9 cellular contexts compared by ENCODE assay signal in genomic region chr12:49580572-49581535, GRCh38. TPM values are rescaled to one million over a fixed set of nuclear protein-coding genes. Genes with fewer than 3 reads are reported as not detected.
DNase-seq lines count a peak whose midpoint lies in the region; ATAC-seq and TF ChIP-seq lines count a peak whose summit lies in the region.
"Had no signal": no experiment of that assay in that cellular context is flagged by ENCODE, and none has a peak within 500 bp of the region (broad histone marks: within the 10 kb centered on the region; RNA-seq: fewer than 3 reads in every experiment).

No MANE protein-coding gene starts in this region.

- H3K9me2 ChIP-seq in Loucy (replicated peaks; ENCODE audit: low read depth, low read length), result no peaks in the 10 kb centered on the region

- H3K27me3 ChIP-seq in Loucy (ENCODE audit: insufficient read depth, low read length, poor library complexity, severe bottlenecking) (no peaks in the 10 kb centered on the region), ovary (no peaks in the 10 kb centered on the region)

- WGBS in ovary, 3 donors, result 36 to 43% (median 41%) methylated on average over 8 of the region's 8 CpGs

- H3K27ac Mint-ChIP-seq in activated naive CD4-positive, alpha-beta T cell treated with anti-CD3 and anti-CD28 coated beads, Interleukin-2, amount 50 U/mL, for 72 hours, result no peak overlapping the region
- H3K27ac Mint-ChIP-seq in glutamatergic neuron (ENCODE audit: unreplicated experiment), result no peak overlapping the region

- no peaks in the 10 kb centered on the region for H3K4me1 ChIP-seq in Loucy (ENCODE audit: insufficient read depth, low read length, poor library complexity, severe bottlenecking)
- peaks cover 11% of the 10 kb centered on the region for H3K4me1 ChIP-seq in ovary (ENCODE audit: insufficient read depth)

- no peaks in the 10 kb centered on the region for H4K20me1 ChIP-seq in Loucy (ENCODE audit: insufficient read depth, low read length, poor library complexity, severe bottlenecking)

- peak; percentile 91 for TF ChIP-seq CTCF in GM12872 (IDR thresholded peaks at IDR 0.05; ENCODE audit: insufficient read depth, low read depth, low read length)
- peak; percentile 87 for TF ChIP-seq CTCF in Loucy (conservative IDR thresholded peaks at IDR 0.05; ENCODE audit: low read length)
- TF ChIP-seq CTCF in glutamatergic neuron (IDR thresholded peaks at IDR 0.05; ENCODE audit: partially characterized antibody, unreplicated experiment), result peak; percentile 78
- peak; percentile 34 to 46 (median 43) for TF ChIP-seq CTCF in ovary (IDR thresholded peaks at IDR 0.05)

- H3K4me3 Mint-ChIP-seq in glutamatergic neuron (ENCODE audit: unreplicated experiment), result peak overlapping the region; percentile 2

- no peak for TF ChIP-seq EP300 in ovary (IDR thresholded peaks at IDR 0.05)

- ATAC-seq in activated naive CD4-positive, alpha-beta T cell treated with anti-CD3 and anti-CD28 coated beads, Interleukin-2, amount 50 U/mL, for 72 hours, result peak; percentile 81 to 82
- ATAC-seq in HG03039 (IDR thresholded peaks at IDR 0.05; ENCODE audit: unreplicated experiment) (no peak), GM19395 (IDR thresholded peaks at IDR 0.05; ENCODE audit: unreplicated experiment) (no peak)

- peaks cover 4% of the 10 kb centered on the region for H3K27me3 Mint-ChIP-seq in glutamatergic neuron (ENCODE audit: unreplicated experiment)

- no peaks in the 10 kb centered on the region for H3F3A ChIP-seq in Loucy (ENCODE audit: low read depth)

- H3K27ac ChIP-seq in ovary, result no peak overlapping the region

- no peak overlapping the region for H3K4me3 ChIP-seq in Loucy (ENCODE audit: low read length, poor library complexity, severe bottlenecking)
- H3K4me3 ChIP-seq in ovary, result no peak overlapping the region

- DNase-seq in SHP77 (lab: John Stamatoyannopoulos, UW), result peak; percentile 66 to 70
- DNase-seq in activated naive CD4-positive, alpha-beta T cell treated with anti-CD3 and anti-CD28 coated beads, Interleukin-2, amount 50 U/mL, for 72 hours (ENCODE audit: low spot score in 2 of 2), result peak; percentile 47 to 61
- DNase-seq in glutamatergic neuron, result peak; percentile 87
- peak; percentile 56 to 71 (median 61) for DNase-seq in ovary

- H3K4me1 Mint-ChIP-seq in glutamatergic neuron (ENCODE audit: low read depth, unreplicated experiment), result peaks cover 32% of the 10 kb centered on the region

- H3K79me2 ChIP-seq in Loucy (ENCODE audit: insufficient read depth, low read length), result no peaks in the 10 kb centered on the region

- H3K4me2 ChIP-seq in Loucy (ENCODE audit: low read depth, low read length, poor library complexity, severe bottlenecking), result no peak overlapping the region

- H3K36me3 ChIP-seq in Loucy (ENCODE audit: insufficient read depth, low read length) (no peaks in the 10 kb centered on the region), ovary (no peaks in the 10 kb centered on the region)

- H3K36me3 Mint-ChIP-seq in activated naive CD4-positive, alpha-beta T cell treated with anti-CD3 and anti-CD28 coated beads, Interleukin-2, amount 50 U/mL, for 72 hours, result peaks cover 0 to 9% of the 10 kb centered on the region in 2 donors
- no peaks in the 10 kb centered on the region for H3K36me3 Mint-ChIP-seq in glutamatergic neuron (ENCODE audit: unreplicated experiment)

- no peak for TF ChIP-seq POLR2A in ovary (IDR thresholded peaks at IDR 0.05)

- intact Hi-C loops in ovary (cut with DNase I), result no loop called here

- H3K9me3 ChIP-seq in Loucy (ENCODE audit: insufficient read depth, low read depth, low read length) (no peaks in the 10 kb centered on the region), ovary (no peaks in the 10 kb centered on the region)

- no peak overlapping the region for H3K9ac ChIP-seq in Loucy (ENCODE audit: low read depth, low read length, poor library complexity, severe bottlenecking)

- H3K9me3 Mint-ChIP-seq in activated naive CD4-positive, alpha-beta T cell treated with anti-CD3 and anti-CD28 coated beads, Interleukin-2, amount 50 U/mL, for 72 hours, result no peaks in the 10 kb centered on the region
- H3K9me3 Mint-ChIP-seq in glutamatergic neuron (ENCODE audit: unreplicated experiment), result peaks cover 6% of the 10 kb centered on the region

- H2AFZ ChIP-seq in Loucy (ENCODE audit: low read length), result no peak overlapping the region

RNA-seq across cellular contexts. Expression of gene MCRS1, which starts 12.9 kb away (rescaled TPM):
- total RNA-seq in activated naive CD4-positive, alpha-beta T cell treated with anti-CD3 and anti-CD28 coated beads, Interleukin-2, amount 50 U/mL, for 72 hours, result 10 to 100 TPM; 62.8 to 70.5 TPM
- 103 TPM for total RNA-seq in glutamatergic neuron (ENCODE audit: unreplicated experiment)
- total RNA-seq in ovary, result 10 to 100 TPM; 38.5 to 56.2 (median 39.5) TPM
- 10 to 100 TPM; 14.7 to 40.3 TPM for polyA plus RNA-seq in ovary

RNA-seq across cellular contexts. Expression of gene FAM186B, which starts 24.6 kb away (rescaled TPM):
- under 1 TPM; 0.16 to 0.18 TPM for total RNA-seq in activated naive CD4-positive, alpha-beta T cell treated with anti-CD3 and anti-CD28 coated beads, Interleukin-2, amount 50 U/mL, for 72 hours
- total RNA-seq in glutamatergic neuron (ENCODE audit: unreplicated experiment), result not detected
- 1 to 10 TPM in 2 of 7 donors, under 1 TPM in 5; 0.11 to 1.5 (median 0.84) TPM for total RNA-seq in ovary
- polyA plus RNA-seq in ovary, result under 1 TPM; 0.38 to 0.46 TPM

RNA-seq across cellular contexts. Expression of gene KCNH3, which starts 42.0 kb away (rescaled TPM):
- total RNA-seq in activated naive CD4-positive, alpha-beta T cell treated with anti-CD3 and anti-CD28 coated beads, Interleukin-2, amount 50 U/mL, for 72 hours, result 1 to 10 TPM in 1 of 2 donors, under 1 TPM in 1; 0.39 to 6.3 TPM
- total RNA-seq in glutamatergic neuron (ENCODE audit: unreplicated experiment) (5.9 TPM), ovary (1 to 10 TPM in 2 of 7 donors, under 1 TPM in 4, not detected in 1; 0.13 to 5.9 (median 0.77) TPM)
- under 1 TPM in 1 of 2 donors, not detected in 1; 0.27 TPM for polyA plus RNA-seq in ovary
- total RNA-seq: glomerular endothelial cell had no signal

RNA-seq across cellular contexts. Expression of gene PRPF40B, which starts 42.5 kb away (rescaled TPM):
- 10 to 100 TPM in 1 of 2 donors, 1 to 10 TPM in 1; 5.1 to 10.1 TPM for total RNA-seq in activated naive CD4-positive, alpha-beta T cell treated with anti-CD3 and anti-CD28 coated beads, Interleukin-2, amount 50 U/mL, for 72 hours
- total RNA-seq in glutamatergic neuron (ENCODE audit: unreplicated experiment) (26.4 TPM), ovary (10 to 100 TPM; 29.8 to 72.6 (median 43.3) TPM)
- polyA plus RNA-seq in ovary, result 10 to 100 TPM; 13.4 to 31.4 TPM

Comparison
In these comparisons a context has a peak if more than half of its experiments do, and no peak if none do; other contexts are left out.
1. ATAC-seq: peak in activated naive CD4-positive, alpha-beta T cell treated with anti-CD3 and anti-CD28 coated beads, Interleukin-2, amount 50 U/mL, for 72 hours (2 of 2); none in HG03039 (single experiment) and GM19395 (single experiment).
2. Peak in every context shown above with its lines, with median percentiles within 50 percentile points of each other: CTCF ChIP-seq and DNase-seq.